Comparison of ENCODE assay signal across 8 cellular contexts in genomic region chrX:103063918-103064434, GRCh38. TPM values are rescaled to one million over a fixed set of nuclear protein-coding genes. Genes with fewer than 3 reads are reported as not detected.
DNase-seq lines count a peak whose midpoint lies in the region; ATAC-seq, FAIRE-seq and TF ChIP-seq lines count a peak whose summit lies in the region.

TSS of gene BEX1 (minus strand) at chrX:103064171. CDS start at chrX:103063274, 897 bp downstream.

- WGBS in K562 (ENCODE audit: insufficient coverage, low coverage, missing lambda C conversion rate), result 49% methylated on average over 6 of the region's 39 CpGs

- peaks cover 2 to 14% of the 10 kb centered on the region in 2 donors for H3K4me1 Mint-ChIP-seq in stimulated activated naive B cell treated with anti-CD40 and anti-IgM and Interleukin-4, amounts not matched to agents 10 μg/mL and 1 μg/mL and 100 μg/mL, for 72 hours

- ATAC-seq in K562 (no peak), HG02970 (IDR thresholded peaks at IDR 0.05; ENCODE audit: low FRiP score, unreplicated experiment) (no peak), GM18873 (IDR thresholded peaks at IDR 0.05; ENCODE audit: low FRiP score, unreplicated experiment) (no peak), GM19397 (IDR thresholded peaks at IDR 0.05; ENCODE audit: unreplicated experiment) (no peak)
- ATAC-seq in stimulated activated naive B cell treated with anti-CD40 and anti-IgM and Interleukin-4, amounts not matched to agents 10 μg/mL and 1 μg/mL and 100 μg/mL, for 72 hours (replicated peaks), result peak; percentile 43 to 46

- FAIRE-seq in K562 (lab: Jason Lieb, UNC), result no peak

- no peaks in the 10 kb centered on the region for H4K20me1 ChIP-seq in K562 (replicated peaks; ENCODE audit: control insufficient read depth, insufficient read depth, low read length)

- peak; percentile 70 for DNase-seq in H7
- peak; percentile 87 for DNase-seq in NCI-H345 (lab: John Stamatoyannopoulos, UW)
- no peak for DNase-seq in K562 (ENCODE audit: extremely low read depth in 1 of 4, low spot score in 3 of 4)
- DNase-seq in iPS-NIHi7 (ENCODE audit: extremely low spot score), result peak; percentile 48
- DNase-seq in stimulated activated naive B cell treated with anti-CD40 and anti-IgM and Interleukin-4, amounts not matched to agents 10 μg/mL and 1 μg/mL and 100 μg/mL, for 72 hours, result no peak

- no peaks in the 10 kb centered on the region for H3K36me3 Mint-ChIP-seq in stimulated activated naive B cell treated with anti-CD40 and anti-IgM and Interleukin-4, amounts not matched to agents 10 μg/mL and 1 μg/mL and 100 μg/mL, for 72 hours

- no peak within 1 kb of the TSS for H3K9ac ChIP-seq in K562 (ENCODE audit: insufficient read depth in 1 of 2, low read depth in 2 of 2, low read length in 2 of 2)

- in situ Hi-C loops in K562 (cut with MboI), result no loop called here

- H3K4me3 Mint-ChIP-seq in stimulated activated naive B cell treated with anti-CD40 and anti-IgM and Interleukin-4, amounts not matched to agents 10 μg/mL and 1 μg/mL and 100 μg/mL, for 72 hours, result peak within 1 kb of the TSS; percentile 10 to 62

- H2AFZ ChIP-seq in K562 (ENCODE audit: low read depth, low read length), result no peak within 1 kb of the TSS

- H3K9me3 ChIP-seq in K562 (replicated peaks; ENCODE audit: control insufficient read depth, insufficient read depth, low read depth, low read length), result no peaks in the 10 kb centered on the region

- H3K9me1 ChIP-seq in K562 (ENCODE audit: control insufficient read depth, insufficient read depth, low read length), result no peaks in the 10 kb centered on the region

- BruUV-seq in K562 (replicated peaks; lab: Mats Ljungman, UMichigan), result no TSS peak

- no peaks in the 10 kb centered on the region for H3K79me2 ChIP-seq in K562 (ENCODE audit: control insufficient read depth, insufficient read depth, low read length)

- peaks cover 18 to 28% of the 10 kb centered on the region in 2 donors for H3K27me3 Mint-ChIP-seq in stimulated activated naive B cell treated with anti-CD40 and anti-IgM and Interleukin-4, amounts not matched to agents 10 μg/mL and 1 μg/mL and 100 μg/mL, for 72 hours

- H3K36me3 ChIP-seq in H7 (replicated peaks; ENCODE audit: control insufficient read depth, insufficient read depth, low read length) (peaks cover 2% of the 10 kb centered on the region; the same call in 1 of the 2 replicates), K562 (ENCODE audit: control insufficient read depth, insufficient read depth, low read length) (no peaks in the 10 kb centered on the region)

- H3K27ac Mint-ChIP-seq in stimulated activated naive B cell treated with anti-CD40 and anti-IgM and Interleukin-4, amounts not matched to agents 10 μg/mL and 1 μg/mL and 100 μg/mL, for 72 hours, result no peak within 1 kb of the TSS

- H3K4me1 ChIP-seq in K562 (replicated peaks in 1 of 2; ENCODE audit: control insufficient read depth in 2 of 2, insufficient read depth in 2 of 2, low read length in 2 of 2), result peaks cover 0 to 8% of the 10 kb centered on the region in 2 experiments; a peak in 1 of 5 replicates

- no peak within 1 kb of the TSS for H3K4me2 ChIP-seq in K562 (ENCODE audit: insufficient read depth, low read length)

- no peaks in the 10 kb centered on the region for H3K9me3 Mint-ChIP-seq in stimulated activated naive B cell treated with anti-CD40 and anti-IgM and Interleukin-4, amounts not matched to agents 10 μg/mL and 1 μg/mL and 100 μg/mL, for 72 hours

- intact Hi-C loops in K562 (cut with micrococcal nuclease), result no loop called here

- TF ChIP-seq RAD21 in K562 (CRISPR knock-in tag; conservative IDR thresholded peaks at IDR 0.05 in 1 of 2, IDR thresholded peaks at IDR 0.05 in 1 of 2), result no peak

- CTCF ChIA-PET in K562 (lab: Yijun Ruan, JAX; ENCODE audit: low intra/inter-chr PET ratio), result no interaction called here

- TF ChIP-seq POLR2A in K562 (conservative IDR thresholded peaks at IDR 0.05), result no peak

- no peak for TF ChIP-seq CTCF in K562 (IDR thresholded peaks at IDR 0.05 in 2 of 3, conservative IDR thresholded peaks at IDR 0.05 in 1 of 3; ENCODE audit: insufficient read depth in 2 of 3, low read depth in 1 of 3, low read length in 3 of 3)

- H3K27me3 ChIP-seq in H7 (ENCODE audit: control insufficient read depth, insufficient read depth, low read length) (no peaks in the 10 kb centered on the region), K562 (ENCODE audit: control insufficient read depth in 2 of 2, insufficient read depth in 2 of 2, low read length in 2 of 2) (peaks cover 0 to 3% of the 10 kb centered on the region in 2 experiments; a peak in 1 of 5 replicates)

- H3K4me3 ChIP-seq in H7 (ENCODE audit: insufficient read depth, low read depth, low read length), result peak within 1 kb of the TSS; percentile 60
- no peak within 1 kb of the TSS for H3K4me3 ChIP-seq in K562

- POLR2A ChIA-PET in K562 (lab: Yijun Ruan, JAX), result interaction anchor here (0.6 kb wide), 1 partner anchor 521 kb away, joined by 4 read pairs; the partner anchor contains the start of gene TCEAL4

- no peak within 1 kb of the TSS for H3K27ac ChIP-seq in K562 (ENCODE audit: extremely low read depth, low read depth, low read length)

- TF ChIP-seq EP300 in K562 (IDR thresholded peaks at IDR 0.05; ENCODE audit: low read length), result no peak

TF ChIP-seq in K562, 482 proteins besides CTCF, POLR2A, EP300 and RAD21 (continues in another document):
- TF ChIP-seq GATAD2A (IDR thresholded peaks at IDR 0.05), result no peak
- no peak for TF ChIP-seq ZNF764 (CRISPR knock-in tag; IDR thresholded peaks at IDR 0.05; ENCODE audit: low read depth)
- TF ChIP-seq USF2 (CRISPR knock-in tag; IDR thresholded peaks at IDR 0.05), result peak; percentile 18; the same call in 1 of the 2 replicates

RNA-seq across cellular contexts. Expression of gene BEX1, which starts in this region (rescaled TPM):
- 56.5 and 81.4 TPM in 2 replicates for total RNA-seq in H7 (2014; rRNA removed; shearing (Covaris generic))
- total RNA-seq in K562 (2011; cell fraction: chromatin; rRNA removed; ENCODE audit: low replicate concordance), result not detected in 2 replicates
- total RNA-seq in K562 (2011; cell fraction: nucleolus; rRNA removed), result not detected in 2 replicates
- not detected in 2 replicates for total RNA-seq in K562 (2011; cell fraction: nucleoplasm; rRNA removed)
- total RNA-seq in K562 (2014; rRNA removed), result not detected in 2 replicates
- not detected in 2 replicates for total RNA-seq in K562 (2014; rRNA removed; fragmentation: Illumina TruSeq; extraction: Trizol)
- total RNA-seq in K562 (2015; rRNA removed; fragmentation: Illumina TruSeq; extraction: Trizol), result not detected in 2 replicates
- not detected in 2 replicates for total RNA-seq in K562 (2021)
- not detected in 2 replicates for polyA plus RNA-seq in K562 (2011; rRNA removed)
- not detected in 2 replicates for polyA plus RNA-seq in K562 (2011; cell fraction: cytosol; rRNA removed)
- polyA plus RNA-seq in K562 (2011; cell fraction: nucleus; rRNA removed), result not detected in 2 replicates
- polyA plus RNA-seq in K562 (2012), result 0.15 TPM in 1 of 2 replicates, not detected in the other
- not detected in 2 replicates for polyA plus RNA-seq in K562 (2014; fragmentation: Illumina TruSeq; extraction: Trizol)
- polyA plus RNA-seq in K562 (2014; fragmentation: Nextera tagmentation; extraction: Ambion mirVana), result not detected
- not detected in 2 replicates for polyA plus RNA-seq in K562 (2014; rRNA removed)
- not detected in 2 replicates for polyA minus RNA-seq in K562 (2011; rRNA and poly(A)+ RNA removed)
- polyA minus RNA-seq in K562 (2011; cell fraction: cytosol; rRNA and poly(A)+ RNA removed), result not detected in 2 replicates
- not detected in 2 replicates for polyA minus RNA-seq in K562 (2011; cell fraction: nucleus; rRNA and poly(A)+ RNA removed)

Comparison
In these comparisons a context has a peak if more than half of its experiments do, and no peak if none do; other contexts are left out.
1. RNA of gene BEX1 (total RNA-seq): 56.5 to 81.4 TPM in H7; not detected in K562; every median in the first group is over 10 times any median in the second.
2. DNase-seq: peak in H7 (single experiment), NCI-H345 (single experiment) and iPS-NIHi7 (single experiment); none in K562 (0 of 4) and stimulated activated naive B cell treated with anti-CD40 and anti-IgM and Interleukin-4, amounts not matched to agents 10 μg/mL and 1 μg/mL and 100 μg/mL, for 72 hours (single experiment).
3. ATAC-seq: peak in stimulated activated naive B cell treated with anti-CD40 and anti-IgM and Interleukin-4, amounts not matched to agents 10 μg/mL and 1 μg/mL and 100 μg/mL, for 72 hours (2 of 2); none in K562 (single experiment), HG02970 (single experiment), GM18873 (single experiment) and GM19397 (single experiment).